1 cellular context compared by ENCODE assay signal in the genomic region with DNA sequence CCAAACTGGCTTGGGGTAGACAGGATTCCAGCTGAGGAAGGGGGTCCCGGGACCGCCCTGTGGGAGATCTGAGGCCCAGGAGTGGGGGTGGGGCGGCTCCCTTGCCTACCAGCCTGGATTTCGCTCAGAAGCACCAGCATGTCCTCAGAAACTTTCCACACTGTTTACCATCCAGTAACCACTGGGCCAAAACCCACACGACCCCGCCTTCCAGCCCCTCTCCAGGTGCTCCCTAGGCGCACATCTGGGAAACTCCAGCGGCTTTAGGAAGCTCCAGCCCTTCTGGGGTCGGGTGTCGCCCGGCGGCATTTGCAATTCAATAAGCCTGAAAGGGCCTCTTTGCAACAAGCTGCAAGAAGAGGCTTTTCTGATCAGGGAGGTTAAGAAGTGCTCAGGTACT.
TF ChIP-seq lines count a peak whose summit lies in the region.

No MANE protein-coding gene starts in this region.

TF ChIP-seq in HepG2, 621 proteins besides CTCF, POLR2A, EP300 and RAD21 (continued from another document and continues in another):
- TF ChIP-seq, protein P1, sequence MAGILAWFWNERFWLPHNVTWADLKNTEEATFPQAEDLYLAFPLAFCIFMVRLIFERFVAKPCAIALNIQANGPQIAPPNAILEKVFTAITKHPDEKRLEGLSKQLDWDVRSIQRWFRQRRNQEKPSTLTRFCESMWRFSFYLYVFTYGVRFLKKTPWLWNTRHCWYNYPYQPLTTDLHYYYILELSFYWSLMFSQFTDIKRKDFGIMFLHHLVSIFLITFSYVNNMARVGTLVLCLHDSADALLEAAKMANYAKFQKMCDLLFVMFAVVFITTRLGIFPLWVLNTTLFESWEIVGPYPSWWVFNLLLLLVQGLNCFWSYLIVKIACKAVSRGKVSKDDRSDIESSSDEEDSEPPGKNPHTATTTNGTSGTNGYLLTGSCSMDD (CRISPR knock-in tag; IDR thresholded peaks at IDR 0.05) = no peak
- TF ChIP-seq, protein P2, sequence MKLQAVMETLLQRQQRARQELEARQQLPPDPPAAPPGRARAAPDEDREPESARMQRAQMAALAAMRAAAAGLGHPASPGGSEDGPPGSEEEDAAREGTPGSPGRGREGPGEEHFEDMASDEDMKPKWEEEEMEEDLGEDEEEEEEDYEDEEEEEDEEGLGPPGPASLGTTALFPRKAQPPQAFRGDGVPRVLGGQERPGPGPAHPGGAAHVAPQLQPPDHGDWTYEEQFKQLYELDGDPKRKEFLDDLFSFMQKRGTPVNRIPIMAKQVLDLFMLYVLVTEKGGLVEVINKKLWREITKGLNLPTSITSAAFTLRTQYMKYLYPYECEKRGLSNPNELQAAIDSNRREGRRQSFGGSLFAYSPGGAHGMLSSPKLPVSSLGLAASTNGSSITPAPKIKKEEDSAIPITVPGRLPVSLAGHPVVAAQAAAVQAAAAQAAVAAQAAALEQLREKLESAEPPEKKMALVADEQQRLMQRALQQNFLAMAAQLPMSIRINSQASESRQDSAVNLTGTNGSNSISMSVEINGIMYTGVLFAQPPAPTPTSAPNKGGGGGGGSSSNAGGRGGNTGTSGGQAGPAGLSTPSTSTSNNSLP (IDR thresholded peaks at IDR 0.05; ENCODE audit: low read depth, low read length) = no peak
- TF ChIP-seq ZBTB7B (CRISPR knock-in tag; IDR thresholded peaks at IDR 0.05) = 0 out of 2 replicates have a peak, but pooled peaks have one; percentile 18
- no peak for TF ChIP-seq ZNF160 (CRISPR knock-in tag; IDR thresholded peaks at IDR 0.05)
- TF ChIP-seq, protein P3, sequence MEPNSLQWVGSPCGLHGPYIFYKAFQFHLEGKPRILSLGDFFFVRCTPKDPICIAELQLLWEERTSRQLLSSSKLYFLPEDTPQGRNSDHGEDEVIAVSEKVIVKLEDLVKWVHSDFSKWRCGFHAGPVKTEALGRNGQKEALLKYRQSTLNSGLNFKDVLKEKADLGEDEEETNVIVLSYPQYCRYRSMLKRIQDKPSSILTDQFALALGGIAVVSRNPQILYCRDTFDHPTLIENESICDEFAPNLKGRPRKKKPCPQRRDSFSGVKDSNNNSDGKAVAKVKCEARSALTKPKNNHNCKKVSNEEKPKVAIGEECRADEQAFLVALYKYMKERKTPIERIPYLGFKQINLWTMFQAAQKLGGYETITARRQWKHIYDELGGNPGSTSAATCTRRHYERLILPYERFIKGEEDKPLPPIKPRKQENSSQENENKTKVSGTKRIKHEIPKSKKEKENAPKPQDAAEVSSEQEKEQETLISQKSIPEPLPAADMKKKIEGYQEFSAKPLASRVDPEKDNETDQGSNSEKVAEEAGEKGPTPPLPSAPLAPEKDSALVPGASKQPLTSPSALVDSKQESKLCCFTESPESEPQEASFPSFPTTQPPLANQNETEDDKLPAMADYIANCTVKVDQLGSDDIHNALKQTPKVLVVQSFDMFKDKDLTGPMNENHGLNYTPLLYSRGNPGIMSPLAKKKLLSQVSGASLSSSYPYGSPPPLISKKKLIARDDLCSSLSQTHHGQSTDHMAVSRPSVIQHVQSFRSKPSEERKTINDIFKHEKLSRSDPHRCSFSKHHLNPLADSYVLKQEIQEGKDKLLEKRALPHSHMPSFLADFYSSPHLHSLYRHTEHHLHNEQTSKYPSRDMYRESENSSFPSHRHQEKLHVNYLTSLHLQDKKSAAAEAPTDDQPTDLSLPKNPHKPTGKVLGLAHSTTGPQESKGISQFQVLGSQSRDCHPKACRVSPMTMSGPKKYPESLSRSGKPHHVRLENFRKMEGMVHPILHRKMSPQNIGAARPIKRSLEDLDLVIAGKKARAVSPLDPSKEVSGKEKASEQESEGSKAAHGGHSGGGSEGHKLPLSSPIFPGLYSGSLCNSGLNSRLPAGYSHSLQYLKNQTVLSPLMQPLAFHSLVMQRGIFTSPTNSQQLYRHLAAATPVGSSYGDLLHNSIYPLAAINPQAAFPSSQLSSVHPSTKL (CRISPR knock-in tag; IDR thresholded peaks at IDR 0.05) = no peak
- TF ChIP-seq HDAC2 (CRISPR knock-in tag; IDR thresholded peaks at IDR 0.05) = no peak
- no peak for TF ChIP-seq FOSL1 (CRISPR knock-in tag; IDR thresholded peaks at IDR 0.05; ENCODE audit: borderline replicate concordance)
- TF ChIP-seq, protein P4, sequence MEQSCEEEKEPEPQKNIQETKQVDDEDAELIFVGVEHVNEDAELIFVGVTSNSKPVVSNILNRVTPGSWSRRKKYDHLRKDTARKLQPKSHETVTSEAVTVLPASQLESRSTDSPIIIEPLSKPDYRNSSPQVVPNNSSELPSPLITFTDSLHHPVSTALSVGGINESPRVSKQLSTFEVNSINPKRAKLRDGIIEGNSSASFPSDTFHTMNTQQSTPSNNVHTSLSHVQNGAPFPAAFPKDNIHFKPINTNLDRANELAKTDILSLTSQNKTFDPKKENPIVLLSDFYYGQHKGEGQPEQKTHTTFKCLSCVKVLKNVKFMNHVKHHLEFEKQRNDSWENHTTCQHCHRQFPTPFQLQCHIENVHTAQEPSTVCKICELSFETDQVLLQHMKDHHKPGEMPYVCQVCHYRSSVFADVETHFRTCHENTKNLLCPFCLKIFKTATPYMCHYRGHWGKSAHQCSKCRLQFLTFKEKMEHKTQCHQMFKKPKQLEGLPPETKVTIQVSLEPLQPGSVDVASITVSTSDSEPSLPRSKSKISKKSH (CRISPR knock-in tag; IDR thresholded peaks at IDR 0.05; ENCODE audit: borderline replicate concordance) = no peak
- TF ChIP-seq, protein P5, sequence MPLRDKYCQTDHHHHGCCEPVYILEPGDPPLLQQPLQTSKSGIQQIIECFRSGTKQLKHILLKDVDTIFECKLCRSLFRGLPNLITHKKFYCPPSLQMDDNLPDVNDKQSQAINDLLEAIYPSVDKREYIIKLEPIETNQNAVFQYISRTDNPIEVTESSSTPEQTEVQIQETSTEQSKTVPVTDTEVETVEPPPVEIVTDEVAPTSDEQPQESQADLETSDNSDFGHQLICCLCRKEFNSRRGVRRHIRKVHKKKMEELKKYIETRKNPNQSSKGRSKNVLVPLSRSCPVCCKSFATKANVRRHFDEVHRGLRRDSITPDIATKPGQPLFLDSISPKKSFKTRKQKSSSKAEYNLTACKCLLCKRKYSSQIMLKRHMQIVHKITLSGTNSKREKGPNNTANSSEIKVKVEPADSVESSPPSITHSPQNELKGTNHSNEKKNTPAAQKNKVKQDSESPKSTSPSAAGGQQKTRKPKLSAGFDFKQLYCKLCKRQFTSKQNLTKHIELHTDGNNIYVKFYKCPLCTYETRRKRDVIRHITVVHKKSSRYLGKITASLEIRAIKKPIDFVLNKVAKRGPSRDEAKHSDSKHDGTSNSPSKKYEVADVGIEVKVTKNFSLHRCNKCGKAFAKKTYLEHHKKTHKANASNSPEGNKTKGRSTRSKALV (CRISPR knock-in tag; IDR thresholded peaks at IDR 0.05) = 0 out of 2 replicates have a peak, but pooled peaks have one; percentile 27
- TF ChIP-seq, protein P6, sequence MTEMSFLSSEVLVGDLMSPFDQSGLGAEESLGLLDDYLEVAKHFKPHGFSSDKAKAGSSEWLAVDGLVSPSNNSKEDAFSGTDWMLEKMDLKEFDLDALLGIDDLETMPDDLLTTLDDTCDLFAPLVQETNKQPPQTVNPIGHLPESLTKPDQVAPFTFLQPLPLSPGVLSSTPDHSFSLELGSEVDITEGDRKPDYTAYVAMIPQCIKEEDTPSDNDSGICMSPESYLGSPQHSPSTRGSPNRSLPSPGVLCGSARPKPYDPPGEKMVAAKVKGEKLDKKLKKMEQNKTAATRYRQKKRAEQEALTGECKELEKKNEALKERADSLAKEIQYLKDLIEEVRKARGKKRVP (CRISPR knock-in tag; IDR thresholded peaks at IDR 0.05) = no peak
- TF ChIP-seq BCL6 (CRISPR knock-in tag; IDR thresholded peaks at IDR 0.05) = 0 out of 2 replicates have a peak, but pooled peaks have one; percentile 12
- no peak for TF ChIP-seq FOXC1 (CRISPR knock-in tag; IDR thresholded peaks at IDR 0.05; ENCODE audit: borderline replicate concordance)
- no peak for TF ChIP-seq ZFP82 (CRISPR knock-in tag; IDR thresholded peaks at IDR 0.05; ENCODE audit: borderline replicate concordance)
- TF ChIP-seq SAP130 (CRISPR knock-in tag; IDR thresholded peaks at IDR 0.05; ENCODE audit: low read depth) = no peak
- no peak for TF ChIP-seq ELF1 (CRISPR knock-in tag; IDR thresholded peaks at IDR 0.05)
- TF ChIP-seq MTA3 (CRISPR knock-in tag; IDR thresholded peaks at IDR 0.05) = no peak
- no peak for TF ChIP-seq ZNF672 (CRISPR knock-in tag; IDR thresholded peaks at IDR 0.05)
- TF ChIP-seq, protein P7, sequence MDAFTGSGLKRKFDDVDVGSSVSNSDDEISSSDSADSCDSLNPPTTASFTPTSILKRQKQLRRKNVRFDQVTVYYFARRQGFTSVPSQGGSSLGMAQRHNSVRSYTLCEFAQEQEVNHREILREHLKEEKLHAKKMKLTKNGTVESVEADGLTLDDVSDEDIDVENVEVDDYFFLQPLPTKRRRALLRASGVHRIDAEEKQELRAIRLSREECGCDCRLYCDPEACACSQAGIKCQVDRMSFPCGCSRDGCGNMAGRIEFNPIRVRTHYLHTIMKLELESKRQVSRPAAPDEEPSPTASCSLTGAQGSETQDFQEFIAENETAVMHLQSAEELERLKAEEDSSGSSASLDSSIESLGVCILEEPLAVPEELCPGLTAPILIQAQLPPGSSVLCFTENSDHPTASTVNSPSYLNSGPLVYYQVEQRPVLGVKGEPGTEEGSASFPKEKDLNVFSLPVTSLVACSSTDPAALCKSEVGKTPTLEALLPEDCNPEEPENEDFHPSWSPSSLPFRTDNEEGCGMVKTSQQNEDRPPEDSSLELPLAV (CRISPR knock-in tag; conservative IDR thresholded peaks at IDR 0.05; ENCODE audit: low read depth) = no peak
- TF ChIP-seq, protein P8, sequence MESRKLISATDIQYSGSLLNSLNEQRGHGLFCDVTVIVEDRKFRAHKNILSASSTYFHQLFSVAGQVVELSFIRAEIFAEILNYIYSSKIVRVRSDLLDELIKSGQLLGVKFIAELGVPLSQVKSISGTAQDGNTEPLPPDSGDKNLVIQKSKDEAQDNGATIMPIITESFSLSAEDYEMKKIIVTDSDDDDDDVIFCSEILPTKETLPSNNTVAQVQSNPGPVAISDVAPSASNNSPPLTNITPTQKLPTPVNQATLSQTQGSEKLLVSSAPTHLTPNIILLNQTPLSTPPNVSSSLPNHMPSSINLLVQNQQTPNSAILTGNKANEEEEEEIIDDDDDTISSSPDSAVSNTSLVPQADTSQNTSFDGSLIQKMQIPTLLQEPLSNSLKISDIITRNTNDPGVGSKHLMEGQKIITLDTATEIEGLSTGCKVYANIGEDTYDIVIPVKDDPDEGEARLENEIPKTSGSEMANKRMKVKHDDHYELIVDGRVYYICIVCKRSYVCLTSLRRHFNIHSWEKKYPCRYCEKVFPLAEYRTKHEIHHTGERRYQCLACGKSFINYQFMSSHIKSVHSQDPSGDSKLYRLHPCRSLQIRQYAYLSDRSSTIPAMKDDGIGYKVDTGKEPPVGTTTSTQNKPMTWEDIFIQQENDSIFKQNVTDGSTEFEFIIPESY (CRISPR knock-in tag; IDR thresholded peaks at IDR 0.05) = peak; percentile 71
- TF ChIP-seq, protein P9, sequence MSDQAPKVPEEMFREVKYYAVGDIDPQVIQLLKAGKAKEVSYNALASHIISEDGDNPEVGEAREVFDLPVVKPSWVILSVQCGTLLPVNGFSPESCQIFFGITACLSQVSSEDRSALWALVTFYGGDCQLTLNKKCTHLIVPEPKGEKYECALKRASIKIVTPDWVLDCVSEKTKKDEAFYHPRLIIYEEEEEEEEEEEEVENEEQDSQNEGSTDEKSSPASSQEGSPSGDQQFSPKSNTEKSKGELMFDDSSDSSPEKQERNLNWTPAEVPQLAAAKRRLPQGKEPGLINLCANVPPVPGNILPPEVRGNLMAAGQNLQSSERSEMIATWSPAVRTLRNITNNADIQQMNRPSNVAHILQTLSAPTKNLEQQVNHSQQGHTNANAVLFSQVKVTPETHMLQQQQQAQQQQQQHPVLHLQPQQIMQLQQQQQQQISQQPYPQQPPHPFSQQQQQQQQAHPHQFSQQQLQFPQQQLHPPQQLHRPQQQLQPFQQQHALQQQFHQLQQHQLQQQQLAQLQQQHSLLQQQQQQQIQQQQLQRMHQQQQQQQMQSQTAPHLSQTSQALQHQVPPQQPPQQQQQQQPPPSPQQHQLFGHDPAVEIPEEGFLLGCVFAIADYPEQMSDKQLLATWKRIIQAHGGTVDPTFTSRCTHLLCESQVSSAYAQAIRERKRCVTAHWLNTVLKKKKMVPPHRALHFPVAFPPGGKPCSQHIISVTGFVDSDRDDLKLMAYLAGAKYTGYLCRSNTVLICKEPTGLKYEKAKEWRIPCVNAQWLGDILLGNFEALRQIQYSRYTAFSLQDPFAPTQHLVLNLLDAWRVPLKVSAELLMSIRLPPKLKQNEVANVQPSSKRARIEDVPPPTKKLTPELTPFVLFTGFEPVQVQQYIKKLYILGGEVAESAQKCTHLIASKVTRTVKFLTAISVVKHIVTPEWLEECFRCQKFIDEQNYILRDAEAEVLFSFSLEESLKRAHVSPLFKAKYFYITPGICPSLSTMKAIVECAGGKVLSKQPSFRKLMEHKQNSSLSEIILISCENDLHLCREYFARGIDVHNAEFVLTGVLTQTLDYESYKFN (CRISPR knock-in tag; conservative IDR thresholded peaks at IDR 0.05) = 0 out of 2 replicates have a peak, but pooled peaks have one; percentile 1
- TF ChIP-seq CENPT (CRISPR knock-in tag; IDR thresholded peaks at IDR 0.05; ENCODE audit: low read depth) = no peak
- no peak for TF ChIP-seq NONO (IDR thresholded peaks at IDR 0.05)
- no peak for TF ChIP-seq NONO (CRISPR knock-in tag; conservative IDR thresholded peaks at IDR 0.05)
- no peak for TF ChIP-seq AHR (CRISPR knock-in tag; IDR thresholded peaks at IDR 0.05)
- no peak for TF ChIP-seq KLF13 (CRISPR knock-in tag; IDR thresholded peaks at IDR 0.05)
- no peak for TF ChIP-seq ZSCAN25 (CRISPR knock-in tag; IDR thresholded peaks at IDR 0.05)
- TF ChIP-seq, protein P10, sequence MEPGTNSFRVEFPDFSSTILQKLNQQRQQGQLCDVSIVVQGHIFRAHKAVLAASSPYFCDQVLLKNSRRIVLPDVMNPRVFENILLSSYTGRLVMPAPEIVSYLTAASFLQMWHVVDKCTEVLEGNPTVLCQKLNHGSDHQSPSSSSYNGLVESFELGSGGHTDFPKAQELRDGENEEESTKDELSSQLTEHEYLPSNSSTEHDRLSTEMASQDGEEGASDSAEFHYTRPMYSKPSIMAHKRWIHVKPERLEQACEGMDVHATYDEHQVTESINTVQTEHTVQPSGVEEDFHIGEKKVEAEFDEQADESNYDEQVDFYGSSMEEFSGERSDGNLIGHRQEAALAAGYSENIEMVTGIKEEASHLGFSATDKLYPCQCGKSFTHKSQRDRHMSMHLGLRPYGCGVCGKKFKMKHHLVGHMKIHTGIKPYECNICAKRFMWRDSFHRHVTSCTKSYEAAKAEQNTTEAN (CRISPR knock-in tag; conservative IDR thresholded peaks at IDR 0.05) = no peak
- no peak for TF ChIP-seq PRMT3 (CRISPR knock-in tag; IDR thresholded peaks at IDR 0.05; ENCODE audit: borderline replicate concordance, low read depth)
- TF ChIP-seq KLF12 (CRISPR knock-in tag; IDR thresholded peaks at IDR 0.05; ENCODE audit: borderline replicate concordance) = no peak
- TF ChIP-seq, protein P11, sequence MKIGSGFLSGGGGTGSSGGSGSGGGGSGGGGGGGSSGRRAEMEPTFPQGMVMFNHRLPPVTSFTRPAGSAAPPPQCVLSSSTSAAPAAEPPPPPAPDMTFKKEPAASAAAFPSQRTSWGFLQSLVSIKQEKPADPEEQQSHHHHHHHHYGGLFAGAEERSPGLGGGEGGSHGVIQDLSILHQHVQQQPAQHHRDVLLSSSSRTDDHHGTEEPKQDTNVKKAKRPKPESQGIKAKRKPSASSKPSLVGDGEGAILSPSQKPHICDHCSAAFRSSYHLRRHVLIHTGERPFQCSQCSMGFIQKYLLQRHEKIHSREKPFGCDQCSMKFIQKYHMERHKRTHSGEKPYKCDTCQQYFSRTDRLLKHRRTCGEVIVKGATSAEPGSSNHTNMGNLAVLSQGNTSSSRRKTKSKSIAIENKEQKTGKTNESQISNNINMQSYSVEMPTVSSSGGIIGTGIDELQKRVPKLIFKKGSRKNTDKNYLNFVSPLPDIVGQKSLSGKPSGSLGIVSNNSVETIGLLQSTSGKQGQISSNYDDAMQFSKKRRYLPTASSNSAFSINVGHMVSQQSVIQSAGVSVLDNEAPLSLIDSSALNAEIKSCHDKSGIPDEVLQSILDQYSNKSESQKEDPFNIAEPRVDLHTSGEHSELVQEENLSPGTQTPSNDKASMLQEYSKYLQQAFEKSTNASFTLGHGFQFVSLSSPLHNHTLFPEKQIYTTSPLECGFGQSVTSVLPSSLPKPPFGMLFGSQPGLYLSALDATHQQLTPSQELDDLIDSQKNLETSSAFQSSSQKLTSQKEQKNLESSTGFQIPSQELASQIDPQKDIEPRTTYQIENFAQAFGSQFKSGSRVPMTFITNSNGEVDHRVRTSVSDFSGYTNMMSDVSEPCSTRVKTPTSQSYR (CRISPR knock-in tag; IDR thresholded peaks at IDR 0.05; ENCODE audit: borderline replicate concordance) = peak; percentile 80
